15 cellular contexts compared by ENCODE assay signal in genomic region chr2:26174691-26175181, GRCh38. TPM values are rescaled to one million over a fixed set of nuclear protein-coding genes. Genes with fewer than 3 reads are reported as not detected.
DNase-seq lines count a peak whose midpoint lies in the region; ATAC-seq lines count a peak whose summit lies in the region.
"Had no signal": no experiment of that assay in that cellular context is flagged by ENCODE, and none has a peak within 500 bp of the region (broad histone marks: within the 10 kb centered on the region; RNA-seq: fewer than 3 reads in every experiment).

No MANE protein-coding gene starts in this region.

- ATAC-seq in T-cell (replicated peaks in 1 of 4) (no peak), GM21576 (IDR thresholded peaks at IDR 0.05; ENCODE audit: unreplicated experiment) (no peak)
- ATAC-seq: Panc1, pancreas had no signal

- H3K4me1 Mint-ChIP-seq in T-helper 2 cell treated with Interferon-gamma antibody and Interleukin-4, amounts not matched to agents 5 μg/mL and 100 μg/mL, for 36 hours (ENCODE audit: low read depth), result peaks cover 8% of the 10 kb centered on the region
- peaks cover 17 to 24% (median 20%) of the 10 kb centered on the region in 3 donors for H3K4me1 Mint-ChIP-seq in T-cell

- no peak for DNase-seq in T-helper 2 cell treated with Interferon-gamma antibody and Interleukin-4, amounts not matched to agents 5 μg/mL and 100 μg/mL, for 36 hours (ENCODE audit: low spot score)
- DNase-seq in T-helper 2 cell, result no peak
- no peak for DNase-seq in T-cell
- peak; percentile 47 for DNase-seq in retina
- DNase-seq in COR-L47 (lab: John Stamatoyannopoulos, UW), result no peak
- DNase-seq in NCI-H187 treated with DMSO at 0.1 percent for 48 hours (lab: John Stamatoyannopoulos, UW), result no peak
- DNase-seq: DMS153, foreskin melanocyte, left ventricle myocardium inferior, uterus had no signal

- peak overlapping the region; percentile 67 for H3K4me3 ChIP-seq in iPS-15b (ENCODE audit: low read depth, low read length)
- H3K4me3 ChIP-seq: adrenal gland, left ventricle myocardium inferior, pancreas, uterus had no signal

- H3K27ac Mint-ChIP-seq in T-helper 2 cell treated with Interferon-gamma antibody and Interleukin-4, amounts not matched to agents 5 μg/mL and 100 μg/mL, for 36 hours, result no peak overlapping the region
- peak overlapping the region in 1 of 2 donors; percentile 28 for H3K27ac Mint-ChIP-seq in T-cell

- peaks cover 59% of the 10 kb centered on the region for H3K27me3 Mint-ChIP-seq in T-helper 2 cell treated with Interferon-gamma antibody and Interleukin-4, amounts not matched to agents 5 μg/mL and 100 μg/mL, for 36 hours (ENCODE audit: low read depth)
- H3K27me3 Mint-ChIP-seq in T-cell, result peaks cover 35 to 50% of the 10 kb centered on the region in 2 donors

- H3K9me3 ChIP-seq in iPS-15b (ENCODE audit: control insufficient read depth, insufficient read depth, low read length), result no peaks in the 10 kb centered on the region
- H3K9me3 ChIP-seq: adrenal gland, left ventricle myocardium inferior, pancreas, uterus had no signal

- H3K4me3 Mint-ChIP-seq in T-helper 2 cell treated with Interferon-gamma antibody and Interleukin-4, amounts not matched to agents 5 μg/mL and 100 μg/mL, for 36 hours, result peak overlapping the region; percentile 64
- peak overlapping the region; percentile 67 to 73 (median 71) for H3K4me3 Mint-ChIP-seq in T-cell

- POLR2A ChIA-PET in T-cell (lab: Charles Lee), result no interaction called here

- H3K36me3 Mint-ChIP-seq in T-helper 2 cell treated with Interferon-gamma antibody and Interleukin-4, amounts not matched to agents 5 μg/mL and 100 μg/mL, for 36 hours (ENCODE audit: low read depth), result peaks cover 4% of the 10 kb centered on the region
- H3K36me3 Mint-ChIP-seq in T-cell, result no peaks in the 10 kb centered on the region

- H3K9me3 Mint-ChIP-seq in T-helper 2 cell treated with Interferon-gamma antibody and Interleukin-4, amounts not matched to agents 5 μg/mL and 100 μg/mL, for 36 hours, result no peaks in the 10 kb centered on the region
- no peaks in the 10 kb centered on the region for H3K9me3 Mint-ChIP-seq in T-cell

- peaks cover 7% of the 10 kb centered on the region for H3K4me1 ChIP-seq in iPS-15b (ENCODE audit: control insufficient read depth, insufficient read depth, low read length)

- peaks cover 3% of the 10 kb centered on the region for H3K27me3 ChIP-seq in iPS-15b (ENCODE audit: control insufficient read depth, insufficient read depth, low read length)
- H3K27me3 ChIP-seq: pancreas had no signal

- no peak overlapping the region for H3K9ac ChIP-seq in iPS-15b (ENCODE audit: low read depth, low read length)

- no peaks in the 10 kb centered on the region for H3K36me3 ChIP-seq in iPS-15b (ENCODE audit: control insufficient read depth, insufficient read depth, low read length)
- H3K36me3 ChIP-seq: adrenal gland, left ventricle myocardium inferior, pancreas, uterus had no signal

- CTCF ChIA-PET in T-cell (lab: Charles Lee), result no interaction called here

RNA-seq across cellular contexts. Expression of gene GAREM2, which starts 1.8 kb away (rescaled TPM):
- total RNA-seq in T-cell, result 1 to 10 TPM; 2.9 to 9.1 (median 5.2) TPM
